10 cellular contexts compared by ENCODE assay signal in genomic region chr11:16226245-16226644, GRCh38.
DNase-seq lines count a peak whose midpoint lies in the region; ATAC-seq and TF ChIP-seq lines count a peak whose summit lies in the region.
"Had no signal": no experiment of that assay in that cellular context is flagged by ENCODE, and none has a peak within 500 bp of the region (broad histone marks: within the 10 kb centered on the region; RNA-seq: fewer than 3 reads in every experiment).

No MANE protein-coding gene starts in this region.

- H3K27ac ChIP-seq in fibroblast of lung (ENCODE audit: insufficient read depth, low read length) = no peak overlapping the region

- peaks cover 4% of the 10 kb centered on the region for H3K9me3 Mint-ChIP-seq in activated CD4-positive, alpha-beta memory T cell treated with anti-CD3 and anti-CD28 coated beads for 36 hours
- H3K9me3 Mint-ChIP-seq: activated T-helper 17 cell treated with anti-CD3 and anti-CD28 coated beads, Interleukin-2, amount 50 U/mL, for 72 hours; neural crest cell had no signal

- POLR2A ChIA-PET in activated CD4-positive, alpha-beta memory T cell treated with anti-CD3 and anti-CD28 coated beads for 36 hours (lab: Charles Lee) = no interaction called here

- H3K79me2 ChIP-seq in fibroblast of lung (ENCODE audit: control insufficient read depth, insufficient read depth, low read length) = no peaks in the 10 kb centered on the region

- H3K4me1 ChIP-seq in fibroblast of lung (ENCODE audit: control insufficient read depth, extremely low read depth, insufficient read depth, low read length) = no peaks in the 10 kb centered on the region

- ATAC-seq in HG03039 (IDR thresholded peaks at IDR 0.05; ENCODE audit: unreplicated experiment) (no peak), HG02642 (IDR thresholded peaks at IDR 0.05; ENCODE audit: poor library complexity, unreplicated experiment) (no peak)
- ATAC-seq: activated T-helper 17 cell treated with anti-CD3 and anti-CD28 coated beads, Interleukin-2, amount 50 U/mL, for 72 hours had no signal

- no peaks in the 10 kb centered on the region for H3K9me3 ChIP-seq in fibroblast of lung (ENCODE audit: control insufficient read depth, insufficient read depth, low read depth, low read length)

- no peak overlapping the region for H3K4me2 ChIP-seq in fibroblast of lung (ENCODE audit: extremely low read depth, insufficient read depth, low read length)

- no peaks in the 10 kb centered on the region for H3K4me1 Mint-ChIP-seq in activated CD4-positive, alpha-beta memory T cell treated with anti-CD3 and anti-CD28 coated beads for 36 hours (ENCODE audit: low read depth)
- H3K4me1 Mint-ChIP-seq: activated T-helper 17 cell treated with anti-CD3 and anti-CD28 coated beads, Interleukin-2, amount 50 U/mL, for 72 hours had no signal

- no peak overlapping the region for H3K4me3 Mint-ChIP-seq in activated CD4-positive, alpha-beta memory T cell treated with anti-CD3 and anti-CD28 coated beads for 36 hours
- H3K4me3 Mint-ChIP-seq: activated T-helper 17 cell treated with anti-CD3 and anti-CD28 coated beads, Interleukin-2, amount 50 U/mL, for 72 hours; neural crest cell had no signal

- no peak overlapping the region for H3K4me3 ChIP-seq in HFF-Myc (replicated peaks; ENCODE audit: low read depth, low read length)
- H3K4me3 ChIP-seq in fibroblast of lung (replicated peaks in 1 of 4; ENCODE audit: control extremely low read depth in 1 of 4, insufficient read depth in 1 of 4, low read depth in 3 of 4, low read length in 4 of 4) = no peak overlapping the region

- H3K36me3 Mint-ChIP-seq in activated CD4-positive, alpha-beta memory T cell treated with anti-CD3 and anti-CD28 coated beads for 36 hours = no peaks in the 10 kb centered on the region

- TF ChIP-seq CTCF in HFF-Myc (IDR thresholded peaks at IDR 0.05; ENCODE audit: low read depth, low read length, missing control alignments) (no peak), fibroblast of lung (conservative IDR thresholded peaks at IDR 0.05 in 1 of 2, IDR thresholded peaks at IDR 0.05 in 1 of 2; ENCODE audit: low read depth in 1 of 2, low read length in 2 of 2) (no peak)

- H3K9ac ChIP-seq in fibroblast of lung (ENCODE audit: insufficient read depth, low read length) = no peak overlapping the region

- H2AFZ ChIP-seq in fibroblast of lung (ENCODE audit: low read length) = no peak overlapping the region

- H3K36me3 ChIP-seq in fibroblast of lung (ENCODE audit: control insufficient read depth, insufficient read depth, low read length) = no peaks in the 10 kb centered on the region

- no peaks in the 10 kb centered on the region for H3K27me3 Mint-ChIP-seq in activated CD4-positive, alpha-beta memory T cell treated with anti-CD3 and anti-CD28 coated beads for 36 hours
- H3K27me3 Mint-ChIP-seq: activated T-helper 17 cell treated with anti-CD3 and anti-CD28 coated beads, Interleukin-2, amount 50 U/mL, for 72 hours had no signal

- H4K20me1 ChIP-seq in fibroblast of lung (ENCODE audit: control insufficient read depth, extremely low read depth, insufficient read depth, low read length) = no peaks in the 10 kb centered on the region

- CTCF ChIA-PET in activated CD4-positive, alpha-beta memory T cell treated with anti-CD3 and anti-CD28 coated beads for 36 hours (lab: Charles Lee) = no interaction called here

- peak; percentile 2 for DNase-seq in HFF-Myc (ENCODE audit: extremely low read depth, low read depth)
- DNase-seq in NCI-H460 (ENCODE audit: extremely low read depth, low read depth) = peak; percentile 21
- DNase-seq in fibroblast of lung (ENCODE audit: low read depth in 2 of 2) = peak; percentile 24 to 31
- DNase-seq in renal cortical epithelial cell (ENCODE audit: low read depth) = peak; percentile 83
- no peak for DNase-seq in activated CD4-positive, alpha-beta memory T cell treated with anti-CD3 and anti-CD28 coated beads for 36 hours
- DNase-seq in HCEC 1CT = no peak

- no peak overlapping the region for H3K27ac Mint-ChIP-seq in activated CD4-positive, alpha-beta memory T cell treated with anti-CD3 and anti-CD28 coated beads for 36 hours
- H3K27ac Mint-ChIP-seq: activated T-helper 17 cell treated with anti-CD3 and anti-CD28 coated beads, Interleukin-2, amount 50 U/mL, for 72 hours had no signal

- intact Hi-C loops in activated CD4-positive, alpha-beta memory T cell treated with anti-CD3 and anti-CD28 coated beads for 36 hours (cut with micrococcal nuclease) = no loop called here

- no peaks in the 10 kb centered on the region for H3K27me3 ChIP-seq in fibroblast of lung (ENCODE audit: control insufficient read depth, insufficient read depth, low read length)

Comparison
In these comparisons a context has a peak if more than half of its experiments do, and no peak if none do; other contexts are left out.
1. DNase-seq: peak in HFF-Myc (single experiment), NCI-H460 (single experiment), fibroblast of lung (2 of 2) and renal cortical epithelial cell (single experiment); none in activated CD4-positive, alpha-beta memory T cell treated with anti-CD3 and anti-CD28 coated beads for 36 hours (single experiment) and HCEC 1CT (single experiment).